ENCODE assay signal across 1 cellular context in the genomic region with DNA sequence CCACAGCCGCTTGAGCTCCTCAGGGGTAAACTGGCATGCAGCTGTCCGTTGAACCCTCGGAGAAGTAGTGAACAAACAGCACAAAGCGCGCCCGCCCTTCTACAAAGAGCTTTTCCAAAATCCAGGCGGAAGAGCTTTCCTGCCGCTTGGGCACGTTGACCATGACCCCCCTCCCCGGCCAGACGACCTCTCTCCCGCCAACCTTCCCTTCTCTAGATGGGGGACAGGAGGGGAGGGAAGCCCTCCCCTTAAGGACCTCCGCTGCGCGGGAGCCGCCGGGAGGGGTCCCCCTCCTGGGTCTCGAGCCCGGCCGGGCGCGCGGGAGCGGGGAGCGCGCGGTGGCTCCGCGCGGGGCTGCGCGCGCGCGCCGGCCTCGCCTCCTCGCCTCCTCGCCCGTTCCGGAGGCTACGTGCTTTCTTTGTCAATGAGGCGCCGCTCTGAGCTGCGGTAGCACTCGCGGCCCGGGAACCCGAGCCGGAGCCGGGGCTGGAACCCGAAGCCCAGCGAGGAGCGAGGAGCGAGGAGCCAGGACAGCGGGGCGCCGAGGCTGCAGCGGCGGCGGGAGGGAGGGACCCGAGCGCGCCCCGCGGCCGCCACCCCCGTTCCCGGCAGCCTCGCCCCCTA.
A peak's percentile ranks its signal among the peaks of the same experiment; 100 is the strongest.
TF ChIP-seq lines count a peak whose summit lies in the region.

Gene KIAA1549L (plus strand): TSS at position 421 of the 624 bp plus-strand sequence.

TF ChIP-seq in PFSK-1, 5 proteins besides CTCF, POLR2A, EP300 and RAD21 (continued from another document):
- TF ChIP-seq REST (IDR thresholded peaks at IDR 0.05; ENCODE audit: insufficient read depth in 1 of 2, low read depth in 2 of 2, low read length in 2 of 2), result no peak
- TF ChIP-seq POLR2AphosphoS5 (IDR thresholded peaks at IDR 0.05; ENCODE audit: low read depth, low read length), result peak; percentile 26; the same call in 1 of the 2 replicates
- TF ChIP-seq FOXP2 (optimal IDR thresholded peaks at IDR 0.05; ENCODE audit: borderline replicate concordance, extremely low read depth, extremely low read length, insufficient read depth), result no peak
